Comparison of ENCODE assay signal across 20 cellular contexts in genomic region chr22:31905356-31905755, GRCh38.
"Had no signal": no experiment of that assay in that cellular context is flagged by ENCODE, and none has a peak within 500 bp of the region (broad histone marks: within the 10 kb centered on the region; RNA-seq: fewer than 3 reads in every experiment).

No MANE protein-coding gene starts in this region.

- H3K27me3 Mint-ChIP-seq: memory B cell; stimulated activated memory B cell treated with anti-CD40 and anti-IgM and Interleukin-4, amounts not matched to agents 10 μg/mL and 1 μg/mL and 100 μg/mL, for 72 hours had no signal

- H3K4me1 Mint-ChIP-seq: memory B cell; stimulated activated memory B cell treated with anti-CD40 and anti-IgM and Interleukin-4, amounts not matched to agents 10 μg/mL and 1 μg/mL and 100 μg/mL, for 72 hours had no signal

- H3K4me3 ChIP-seq: coronary artery, gastrocnemius medialis, heart right ventricle, lung, psoas muscle, sigmoid colon, suprapubic skin, transverse colon had no signal

- H3K27me3 ChIP-seq: gastrocnemius medialis, heart right ventricle, sigmoid colon, suprapubic skin, transverse colon had no signal

- H3K27ac Mint-ChIP-seq: memory B cell; natural killer cell; stimulated activated memory B cell treated with anti-CD40 and anti-IgM and Interleukin-4, amounts not matched to agents 10 μg/mL and 1 μg/mL and 100 μg/mL, for 72 hours had no signal

- H3K4me3 Mint-ChIP-seq: memory B cell; natural killer cell; neural crest cell; stimulated activated memory B cell treated with anti-CD40 and anti-IgM and Interleukin-4, amounts not matched to agents 10 μg/mL and 1 μg/mL and 100 μg/mL, for 72 hours had no signal

- H3K9me3 ChIP-seq: gastrocnemius medialis, heart right ventricle, psoas muscle, sigmoid colon, suprapubic skin, transverse colon had no signal

- ATAC-seq: gastrocnemius medialis; heart right ventricle; left lobe of liver; natural killer cell; psoas muscle; right cardiac atrium; stimulated activated memory B cell treated with anti-CD40 and anti-IgM and Interleukin-4, amounts not matched to agents 10 μg/mL and 1 μg/mL and 100 μg/mL, for 72 hours; stimulated activated naive CD8-positive, alpha-beta T cell treated with anti-CD3 and anti-CD28 coated beads, Interleukin-15, Interleukin-2, amounts not matched to agents 100 U/mL and 50 U/mL, for 24 hours had no signal

- H3K4me1 ChIP-seq: gastrocnemius medialis, heart right ventricle, psoas muscle, sigmoid colon, suprapubic skin, transverse colon had no signal

- H3K36me3 Mint-ChIP-seq: natural killer cell had no signal

- H3K9me3 Mint-ChIP-seq: memory B cell; natural killer cell; neural crest cell; stimulated activated memory B cell treated with anti-CD40 and anti-IgM and Interleukin-4, amounts not matched to agents 10 μg/mL and 1 μg/mL and 100 μg/mL, for 72 hours had no signal

- DNase-seq: dermis blood vessel endothelial cell; effector memory CD4-positive, alpha-beta T cell; gastrocnemius medialis; heart right ventricle; hypothalamus; natural killer cell; nucleus accumbens; psoas muscle; right cardiac atrium; sigmoid colon; stimulated activated CD4-positive, alpha-beta T cell treated with anti-CD3 and anti-CD28 coated beads, Interleukin-4, amount 100 ng/mL, for 4 hours; stimulated activated naive CD8-positive, alpha-beta T cell treated with anti-CD3 and anti-CD28 coated beads, Interleukin-15, Interleukin-2, amounts not matched to agents 100 U/mL and 50 U/mL, for 24 hours; transverse colon had no signal

- H3K27ac ChIP-seq: coronary artery, gastrocnemius medialis, heart right ventricle, psoas muscle, sigmoid colon, suprapubic skin, transverse colon had no signal
